ENCODE assay signal across 25 cellular contexts in the genomic region with DNA sequence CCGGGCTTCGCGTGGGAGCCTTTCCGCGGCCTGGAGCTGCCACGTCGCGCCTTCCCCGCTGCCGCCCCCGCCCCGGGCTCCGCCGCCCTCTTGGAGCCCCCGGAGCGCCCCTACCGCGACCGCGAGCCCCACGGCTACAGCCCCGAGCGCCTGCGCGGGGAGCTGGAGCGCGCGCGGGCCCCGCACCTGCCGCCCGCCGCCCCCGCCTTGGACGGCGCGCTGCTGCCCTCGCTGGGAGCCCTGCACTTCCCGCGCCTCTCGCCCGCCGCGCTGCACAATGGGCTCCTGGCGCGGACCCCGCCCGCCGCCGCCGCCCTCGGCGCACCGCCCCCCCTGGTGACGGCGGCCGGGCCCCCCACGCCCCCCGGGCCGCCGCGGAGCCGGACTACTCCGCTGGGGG. TPM values are rescaled to one million over a fixed set of nuclear protein-coding genes. Genes with fewer than 3 reads are reported as not detected.
"Had no signal": no experiment of that assay in that cellular context is flagged by ENCODE, and none has a peak within 500 bp of the region (broad histone marks: within the 10 kb centered on the region; RNA-seq: fewer than 3 reads in every experiment).

No MANE protein-coding gene starts in this region.

- FAIRE-seq: endometrium, TTC549 had no signal

- H3K36me3 Mint-ChIP-seq: activated naive CD8-positive, alpha-beta T cell; natural killer cell treated with Interleukin-12 subunit alpha and Interleukin-12 subunit beta and Interleukin-15 and Interleukin-18, amount 100 ng/mL, for 72 hours had no signal

- H3K9me3 ChIP-seq: breast epithelium, upper lobe of left lung had no signal

- DNase-seq: activated CD4-positive, alpha-beta T cell treated with anti-CD3 and anti-CD28 coated beads for 1 hour; activated CD4-positive, alpha-beta T cell treated with anti-CD3 and anti-CD28 coated beads, Interleukin-2, amount 50 U/mL, for 48 hours; activated effector memory CD4-positive, alpha-beta T cell treated with anti-CD3 and anti-CD28 coated beads, Interleukin-2, amount 50 U/mL, for 16 hours; activated T-cell treated with anti-CD3 and anti-CD28 coated beads, Interleukin-2, amount 50 U/mL, for 4 hours; amygdala; kidney glomerular epithelial cell; stimulated activated CD4-positive, alpha-beta T cell treated with anti-CD3 and anti-CD28 coated beads, Interleukin-2, amount 100 ng/mL, for 24 hours; stimulated activated naive CD4-positive, alpha-beta T cell had no signal

- H3K27ac Mint-ChIP-seq: activated naive CD8-positive, alpha-beta T cell; natural killer cell treated with Interleukin-12 subunit alpha and Interleukin-12 subunit beta and Interleukin-15 and Interleukin-18, amount 100 ng/mL, for 72 hours; T-helper 1 cell treated with Interleukin-12 subunit alpha and Interleukin-12 subunit beta and Interleukin-4 antibody, amounts not matched to agents 30 μg/mL and 1 μg/mL, for 36 hours had no signal

- H3K4me3 Mint-ChIP-seq: activated naive CD8-positive, alpha-beta T cell; activated T-cell treated with anti-CD3 and anti-CD28 coated beads, Interleukin-2, amount 50 U/mL, for 4 hours; natural killer cell treated with Interleukin-12 subunit alpha and Interleukin-12 subunit beta and Interleukin-15 and Interleukin-18, amount 100 ng/mL, for 72 hours; T-helper 1 cell treated with Interleukin-12 subunit alpha and Interleukin-12 subunit beta and Interleukin-4 antibody, amounts not matched to agents 30 μg/mL and 1 μg/mL, for 36 hours had no signal

- H3K4me1 ChIP-seq: breast epithelium, upper lobe of left lung had no signal

- ATAC-seq: activated T-cell treated with anti-CD3 and anti-CD28 coated beads, Interleukin-2, amount 50 U/mL, for 4 hours; esophagus mucosa; natural killer cell treated with Interleukin-12 subunit alpha and Interleukin-12 subunit beta and Interleukin-15 and Interleukin-18, amount 100 ng/mL, for 72 hours; SK-N-SH treated with all-trans-retinoic acid at 6 μM for 48 hours had no signal

- H3K4me3 ChIP-seq: lung had no signal

- H3K27ac ChIP-seq: breast epithelium had no signal

- H3K27me3 Mint-ChIP-seq: activated naive CD8-positive, alpha-beta T cell; natural killer cell treated with Interleukin-12 subunit alpha and Interleukin-12 subunit beta and Interleukin-15 and Interleukin-18, amount 100 ng/mL, for 72 hours had no signal

- H3K36me3 ChIP-seq: breast epithelium had no signal

- H3K9me3 Mint-ChIP-seq: activated T-cell treated with anti-CD3 and anti-CD28 coated beads, Interleukin-2, amount 50 U/mL, for 4 hours; natural killer cell treated with Interleukin-12 subunit alpha and Interleukin-12 subunit beta and Interleukin-15 and Interleukin-18, amount 100 ng/mL, for 72 hours; T-helper 1 cell treated with Interleukin-12 subunit alpha and Interleukin-12 subunit beta and Interleukin-4 antibody, amounts not matched to agents 30 μg/mL and 1 μg/mL, for 36 hours had no signal

- H3K27me3 ChIP-seq: breast epithelium, upper lobe of left lung had no signal

RNA-seq across cellular contexts. Expression of a gene that starts 27.1 kb away (rescaled TPM):
- total RNA-seq: activated T-cell treated with anti-CD3 and anti-CD28 coated beads, Interleukin-2, amount 50 U/mL, for 4 hours; cerebellum; fibroblast of villous mesenchyme; natural killer cell treated with Interleukin-12 subunit alpha and Interleukin-12 subunit beta and Interleukin-15 and Interleukin-18, amount 100 ng/mL, for 72 hours; osteocyte; pulmonary artery endothelial cell; sciatic nerve; temporal lobe had no signal

RNA-seq across cellular contexts. Expression of a gene that starts 35.3 kb away (rescaled TPM):
- total RNA-seq: activated T-cell treated with anti-CD3 and anti-CD28 coated beads, Interleukin-2, amount 50 U/mL, for 4 hours; cerebellum; dermis microvascular lymphatic vessel endothelial cell; esophagus mucosa; fibroblast of villous mesenchyme; natural killer cell treated with Interleukin-12 subunit alpha and Interleukin-12 subunit beta and Interleukin-15 and Interleukin-18, amount 100 ng/mL, for 72 hours; osteocyte; pulmonary artery endothelial cell; sciatic nerve; temporal lobe had no signal
